8 cellular contexts compared by ENCODE assay signal in the genomic region with DNA sequence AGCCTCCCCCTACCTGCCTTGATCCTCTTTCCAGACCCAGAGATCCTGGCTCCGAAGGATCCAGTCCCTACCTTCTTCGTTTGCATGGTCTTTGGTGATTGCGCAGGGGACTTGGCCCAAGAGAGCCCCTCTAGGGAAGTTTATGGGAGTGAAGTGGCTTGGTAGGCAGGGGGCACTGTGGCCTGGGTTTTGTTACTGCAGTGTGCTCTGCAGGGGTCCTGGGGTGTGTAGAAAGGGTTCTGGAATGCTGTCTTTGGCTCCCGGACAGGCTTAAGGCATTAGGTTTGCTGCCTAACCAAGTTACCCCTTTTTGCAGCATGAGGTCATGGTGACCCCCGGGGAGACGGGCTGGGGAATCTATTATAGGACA. TPM values are rescaled to one million over a fixed set of nuclear protein-coding genes. Genes with fewer than 3 reads are reported as not detected.
DNase-seq lines count a peak whose midpoint lies in the region; ATAC-seq and TF ChIP-seq lines count a peak whose summit lies in the region.

No MANE protein-coding gene starts in this region.

- POLR2A ChIA-PET in GM10248 (lab: Yijun Ruan, JAX): no interaction called here

- H3K9me3 ChIP-seq in heart right ventricle (no peaks in the 10 kb centered on the region), vagina (no peaks in the 10 kb centered on the region)

- H3K4me3 Mint-ChIP-seq in memory B cell: peak overlapping the region; percentile 76

- ATAC-seq in heart right ventricle (no peak), left ventricle myocardium superior (no peak), memory B cell (ENCODE audit: low read depth) (no peak), GM18907 (IDR thresholded peaks at IDR 0.05; ENCODE audit: unreplicated experiment) (no peak), GM19324 (IDR thresholded peaks at IDR 0.05; ENCODE audit: low FRiP score, unreplicated experiment) (no peak)

- H3K27ac ChIP-seq in heart right ventricle: peak overlapping the region in 5 of 10 donors; percentile 41 to 62 (median 58)
- H3K27ac ChIP-seq in vagina: peak overlapping the region; percentile 98

- peak overlapping the region; percentile 31 for H3K27ac Mint-ChIP-seq in memory B cell

- 69 to 75% methylated on average over 6 of the region's 6 CpGs for WGBS in heart right ventricle, 2 donors

- H3K4me1 Mint-ChIP-seq in memory B cell: peaks cover 43% of the 10 kb centered on the region

- DNase-seq in heart right ventricle (no peak), left ventricle myocardium superior (no peak), astrocyte of the hippocampus (ENCODE audit: low read depth, low spot score) (peak; percentile 78), memory B cell (ENCODE audit: low spot score in 2 of 2) (no peak), vagina (ENCODE audit: extremely low spot score in 2 of 2) (no peak), GM10248 (ENCODE audit: extremely low spot score) (no peak)

- CTCF ChIA-PET in GM10248 (lab: Yijun Ruan, JAX): interaction anchor here (0.8 to 15.6 kb wide), 6 partner anchors 18 to 217 kb away, joined by 3 to 211 read pairs (median 4); no protein-coding TSS in a partner anchor

- H3K27me3 Mint-ChIP-seq in memory B cell: no peaks in the 10 kb centered on the region

- no peak for TF ChIP-seq POLR2A in vagina (IDR thresholded peaks at IDR 0.05)

- peak in 2 of 9 donors; percentile 8 to 16 for TF ChIP-seq CTCF in heart right ventricle (IDR thresholded peaks at IDR 0.05)
- TF ChIP-seq CTCF in vagina (IDR thresholded peaks at IDR 0.05): no peak
- no peak for TF ChIP-seq CTCF in GM10248 (IDR thresholded peaks at IDR 0.05; ENCODE audit: control extremely low read depth, extremely low read depth, low read depth, missing control alignments)

- H3K9me3 Mint-ChIP-seq in memory B cell: no peaks in the 10 kb centered on the region

- peaks cover 0 to 43% (median 6%) of the 10 kb centered on the region in 9 donors for H3K36me3 ChIP-seq in heart right ventricle
- H3K36me3 ChIP-seq in vagina: peaks cover 0 to 32% of the 10 kb centered on the region in 2 donors

- H3K4me3 ChIP-seq in heart right ventricle (peak overlapping the region in 9 of 10 donors; percentile 30 to 56 (median 50)), vagina (peak overlapping the region; percentile 64 to 77)

- H3K4me1 ChIP-seq in heart right ventricle (peaks cover 19 to 69% (median 42%) of the 10 kb centered on the region in 9 donors), vagina (peaks cover 50% of the 10 kb centered on the region)

- H3K36me3 Mint-ChIP-seq in memory B cell: peaks cover 16% of the 10 kb centered on the region

- intact Hi-C loops in heart right ventricle (cut with DNase I): loop anchor here in 3 of 10 donors (5.0 to 10.0 kb wide), 3 partner anchors 57 to 226 kb away; a partner anchor contains a TSS
- intact Hi-C loops in left ventricle myocardium superior (cut with micrococcal nuclease): no loop called here
- intact Hi-C loops in vagina (cut with DNase I): loop anchor here (5.0 kb wide), 2 partner anchors 78 to 673 kb away; a partner anchor contains a TSS

- H3K27me3 ChIP-seq in heart right ventricle (peaks cover 0 to 31% (median 0%) of the 10 kb centered on the region in 7 donors), vagina (no peaks in the 10 kb centered on the region)

RNA-seq across cellular contexts. Expression of a gene that starts 3.8 kb away (rescaled TPM):
- 10 to 100 TPM; 10.3 to 17.3 (median 13.3) TPM for total RNA-seq in heart right ventricle
- polyA plus RNA-seq in heart right ventricle: 10 to 100 TPM in 1 of 2 donors, 1 to 10 TPM in 1; 8.0 to 16.8 TPM
- total RNA-seq in left ventricle myocardium superior: 9.2 TPM
- total RNA-seq in vagina: 65.1 TPM

RNA-seq across cellular contexts. Expression of a gene that starts 8.2 kb away (rescaled TPM):
- total RNA-seq in heart right ventricle: 1 to 10 TPM in 1 of 10 donors, under 1 TPM in 6, not detected in 3; 0.12 to 1.5 (median 0.48) TPM
- under 1 TPM in 1 of 2 donors, not detected in 1; 0.35 TPM for polyA plus RNA-seq in heart right ventricle
- total RNA-seq in left ventricle myocardium superior: 0.27 TPM
- total RNA-seq in vagina: not detected

RNA-seq across cellular contexts. Expression of a gene that starts 56.7 kb away (rescaled TPM):
- total RNA-seq in heart right ventricle: 100 to 1,000 TPM; 162 to 196 (median 171) TPM
- polyA plus RNA-seq in heart right ventricle: 100 to 1,000 TPM; 171 to 313 TPM
- 181 TPM for total RNA-seq in left ventricle myocardium superior
- total RNA-seq in vagina: 80.3 TPM
